ENCODE assay signal across 11 cellular contexts in genomic region chr1:212664409-212665199, GRCh38. TPM values are rescaled to one million over a fixed set of nuclear protein-coding genes. Genes with fewer than 3 reads are reported as not detected.
DNase-seq lines count a peak whose midpoint lies in the region; ATAC-seq and TF ChIP-seq lines count a peak whose summit lies in the region.
"Had no signal": no experiment of that assay in that cellular context is flagged by ENCODE, and none has a peak within 500 bp of the region (broad histone marks: within the 10 kb centered on the region; RNA-seq: fewer than 3 reads in every experiment).

No MANE protein-coding gene starts in this region.

- peaks cover 1% of the 10 kb centered on the region for H3K9me3 Mint-ChIP-seq in mesothelial cell of epicardium
- H3K9me3 Mint-ChIP-seq: activated CD4-positive, alpha-beta T cell treated with anti-CD3 and anti-CD28 coated beads, Interleukin-2, amount 10 ng/mL, durations not matched to agents 7 days and 5 days; CD4-positive, alpha-beta memory T cell had no signal

- ATAC-seq in DND-41 (ENCODE audit: insufficient read depth, low read depth): 0 out of 3 replicates have a peak, but pooled peaks have one; percentile 2
- ATAC-seq in PC-3: no peak
- no peak for ATAC-seq in HG03159 (IDR thresholded peaks at IDR 0.05; ENCODE audit: unreplicated experiment)
- no peak for ATAC-seq in gastrocnemius medialis

- intact Hi-C loops in PC-3 (cut with micrococcal nuclease): loop anchor here (1.0 to 5.0 kb wide), 5 partner anchors 54 to 331 kb away; partner anchors contain the start of gene FLVCR1
- intact Hi-C loops in gastrocnemius medialis (cut with DNase I; ENCODE audit: low total_unique reads): loop anchor here (1.0 to 10.0 kb wide), 2 partner anchors 118 to 330 kb away; no protein-coding TSS in a partner anchor

- no peaks in the 10 kb centered on the region for H3F3A ChIP-seq in PC-3 (ENCODE audit: low read length, unreplicated experiment)

- POLR2A ChIA-PET in PC-3 (lab: Charles Lee; ENCODE audit: unreplicated experiment): interaction anchor here (0.6 to 0.9 kb wide), 4 partner anchors 9 to 350 kb away, joined by 3 to 7 read pairs (median 4); partner anchors contain the start of gene ATF3

- H3K27me3 ChIP-seq in BLaER1 treated with 17β-estradiol and CSF1 and Interleukin-3, amounts not matched to agents 10 nM and 100 nM: no peaks in the 10 kb centered on the region
- H3K27me3 ChIP-seq in DND-41 (ENCODE audit: insufficient read depth, low read length, poor library complexity) (no peaks in the 10 kb centered on the region), PC-3 (ENCODE audit: low read length) (no peaks in the 10 kb centered on the region), gastrocnemius medialis (no peaks in the 10 kb centered on the region)

- H3K4me1 ChIP-seq in BLaER1 treated with 17β-estradiol and CSF1 and Interleukin-3, amounts not matched to agents 10 nM and 100 nM: peaks cover 36 to 52% (median 50%) of the 10 kb centered on the region in 10 experiments
- peaks cover 6% of the 10 kb centered on the region; the same call in 1 of the 2 replicates for H3K4me1 ChIP-seq in DND-41 (ENCODE audit: insufficient read depth, low read length)
- peaks cover 35% of the 10 kb centered on the region for H3K4me1 ChIP-seq in PC-3 (ENCODE audit: insufficient read depth, low read length)
- peaks cover 0 to 23% of the 10 kb centered on the region in 2 donors for H3K4me1 ChIP-seq in gastrocnemius medialis

- H3K4me1 Mint-ChIP-seq in mesothelial cell of epicardium: peaks cover 23% of the 10 kb centered on the region

- no peak for DNase-seq in DND-41
- no peak for DNase-seq in PC-3
- DNase-seq in mesothelial cell of epicardium (ENCODE audit: low spot score in 2 of 2, unreplicated experiment in 2 of 2): no peak
- no peak for DNase-seq in retina
- DNase-seq in stimulated activated CD4-positive, alpha-beta T cell treated with anti-CD3 and anti-CD28 coated beads, Interleukin-4, amount 100 ng/mL, for 1 hour: no peak
- DNase-seq in gastrocnemius medialis: no peak

- H3K9ac ChIP-seq in BLaER1 treated with 17β-estradiol and CSF1 and Interleukin-3, amounts not matched to agents 10 nM and 100 nM: peak overlapping the region; percentile 64 to 86 (median 76); a peak in 19 of 22 replicates
- H3K9ac ChIP-seq in DND-41 (ENCODE audit: low read depth, low read length): no peak overlapping the region
- H3K9ac ChIP-seq in PC-3 (ENCODE audit: low read length): no peak overlapping the region

- no peaks in the 10 kb centered on the region for H3K79me2 ChIP-seq in DND-41 (ENCODE audit: insufficient read depth, low read length)
- no peaks in the 10 kb centered on the region for H3K79me2 ChIP-seq in PC-3 (ENCODE audit: low read length)

- in situ Hi-C loops in gastrocnemius medialis (cut with MboI; ENCODE audit: low sequenced_read_pairs in 4 of 4): loop anchor here in 1 of 4 donors (10.0 to 25.0 kb wide), 2 partner anchors 130 to 323 kb away; partner anchors contain the start of genes NSL1 and TATDN3

- no peaks in the 10 kb centered on the region for H3K9me2 ChIP-seq in PC-3 (replicated peaks; ENCODE audit: low read length)

- TF ChIP-seq CTCF in DND-41 (IDR thresholded peaks at IDR 0.05; ENCODE audit: borderline replicate concordance, extremely low read depth, low read length, poor library complexity, severe bottlenecking) (no peak), PC-3 (conservative IDR thresholded peaks at IDR 0.05; ENCODE audit: low read depth, low read length) (no peak), mesothelial cell of epicardium (IDR thresholded peaks at IDR 0.05; ENCODE audit: unreplicated experiment) (no peak), gastrocnemius medialis (IDR thresholded peaks at IDR 0.05 in 4 of 5, conservative IDR thresholded peaks at IDR 0.05 in 1 of 5) (no peak)

- peak overlapping the region; percentile 2 for H3K4me3 Mint-ChIP-seq in mesothelial cell of epicardium

- no TSS peak for BruUV-seq in PC-3 (replicated peaks; lab: Mats Ljungman, UMichigan)

- no peaks in the 10 kb centered on the region for H3K36me3 ChIP-seq in BLaER1 treated with 17β-estradiol and CSF1 and Interleukin-3, amounts not matched to agents 10 nM and 100 nM
- no peaks in the 10 kb centered on the region for H3K36me3 ChIP-seq in DND-41 (ENCODE audit: insufficient read depth, low read length)
- H3K36me3 ChIP-seq in PC-3 (ENCODE audit: low read depth, low read length): no peaks in the 10 kb centered on the region
- no peaks in the 10 kb centered on the region for H3K36me3 ChIP-seq in gastrocnemius medialis
- H3K36me3 ChIP-seq: cardiac muscle cell had no signal

- H3K36me3 Mint-ChIP-seq in mesothelial cell of epicardium: no peaks in the 10 kb centered on the region
- H3K36me3 Mint-ChIP-seq: CD4-positive, alpha-beta memory T cell had no signal

- H3K27ac ChIP-seq in BLaER1 treated with 17β-estradiol and CSF1 and Interleukin-3, amounts not matched to agents 10 nM and 100 nM: peak overlapping the region in 9 of 11 experiments; percentile 43 to 84 (median 73); a peak in 14 of 22 replicates
- no peak overlapping the region for H3K27ac ChIP-seq in DND-41 (ENCODE audit: low read length)
- no peak overlapping the region for H3K27ac ChIP-seq in PC-3 (ENCODE audit: low read length)
- H3K27ac ChIP-seq in gastrocnemius medialis: peak overlapping the region in 1 of 4 donors; percentile 67
- H3K27ac ChIP-seq: cardiac muscle cell had no signal

- no peak for TF ChIP-seq POLR2A in gastrocnemius medialis (IDR thresholded peaks at IDR 0.05)

- H4K20me1 ChIP-seq in BLaER1 treated with 17β-estradiol and CSF1 and Interleukin-3, amounts not matched to agents 10 nM and 100 nM: no peaks in the 10 kb centered on the region
- H4K20me1 ChIP-seq in DND-41 (ENCODE audit: insufficient read depth, low read length): no peaks in the 10 kb centered on the region
- H4K20me1 ChIP-seq in PC-3 (ENCODE audit: low read length): no peaks in the 10 kb centered on the region

- H3K27me3 Mint-ChIP-seq in mesothelial cell of epicardium (ENCODE audit: low read depth): peaks cover 18% of the 10 kb centered on the region

- H2AFZ ChIP-seq in DND-41 (ENCODE audit: low read depth, low read length) (no peak overlapping the region), PC-3 (ENCODE audit: low read length) (peak overlapping the region; percentile 85; the same call in 1 of the 2 replicates)

- H3K27ac Mint-ChIP-seq in mesothelial cell of epicardium: no peak overlapping the region
- H3K27ac Mint-ChIP-seq: CD4-positive, alpha-beta memory T cell had no signal

- no peaks in the 10 kb centered on the region for H3K9me3 ChIP-seq in BLaER1 treated with 17β-estradiol and CSF1 and Interleukin-3, amounts not matched to agents 10 nM and 100 nM (replicated peaks in 1 of 11)
- H3K9me3 ChIP-seq in DND-41 (ENCODE audit: insufficient read depth, low read length, severe bottlenecking) (no peaks in the 10 kb centered on the region), PC-3 (ENCODE audit: low read length) (no peaks in the 10 kb centered on the region), gastrocnemius medialis (no peaks in the 10 kb centered on the region)

- peak overlapping the region; percentile 57 to 88 (median 78) for H3K4me2 ChIP-seq in BLaER1 treated with 17β-estradiol and CSF1 and Interleukin-3, amounts not matched to agents 10 nM and 100 nM
- peak overlapping the region; percentile 57; the same call in 1 of the 2 replicates for H3K4me2 ChIP-seq in DND-41 (ENCODE audit: insufficient read depth, low read length)
- peak overlapping the region; percentile 85 for H3K4me2 ChIP-seq in PC-3 (ENCODE audit: low read length)

- H3K4me3 ChIP-seq in BLaER1 treated with 17β-estradiol and CSF1 and Interleukin-3, amounts not matched to agents 10 nM and 100 nM: peak overlapping the region in 4 of 10 experiments; percentile 55 to 59 (median 58); a peak in 6 of 20 replicates
- H3K4me3 ChIP-seq in DND-41 (ENCODE audit: low read depth in 1 of 2, low read length in 2 of 2) (no peak overlapping the region), PC-3 (ENCODE audit: low read length) (peak overlapping the region; percentile 72; the same call in 1 of the 2 replicates), gastrocnemius medialis (no peak overlapping the region)

- CTCF ChIA-PET in PC-3 (lab: Charles Lee): interaction anchor here (0.5 to 1.3 kb wide), 15 partner anchors 12 to 204 kb away, joined by 3 to 20 read pairs (median 3); partner anchors contain the start of gene ATF3

RNA-seq across cellular contexts. Expression of gene BATF3, which starts 35.0 kb away (rescaled TPM):
- total RNA-seq in PC-3 (2014; rRNA removed) (4.3 and 5.5 TPM in 2 replicates), mesothelial cell of epicardium (0.84 to 1.0 TPM (median 1.0 TPM) in 3 replicates), gastrocnemius medialis (1 to 10 TPM in 1 of 4 donors, under 1 TPM in 1, not detected in 2; 0.38 to 5.1 TPM)

RNA-seq across cellular contexts. Expression of gene ATF3, which starts 56.0 kb away (rescaled TPM):
- 275 and 335 TPM in 2 replicates for total RNA-seq in PC-3 (2014; rRNA removed)
- total RNA-seq in mesothelial cell of epicardium: 134 to 147 TPM (median 146 TPM) in 3 replicates
- 1 to 10 TPM; 1.9 to 7.4 (median 7.2) TPM for total RNA-seq in gastrocnemius medialis

Comparison
In these comparisons a context has a peak if more than half of its experiments do, and no peak if none do; other contexts are left out.
1. H3K27ac ChIP-seq: peak in BLaER1 treated with 17β-estradiol and CSF1 and Interleukin-3, amounts not matched to agents 10 nM and 100 nM (9 of 11); none in DND-41 (single experiment) and PC-3 (single experiment).
2. H3K9ac ChIP-seq: peak in BLaER1 treated with 17β-estradiol and CSF1 and Interleukin-3, amounts not matched to agents 10 nM and 100 nM (11 of 11); none in DND-41 (single experiment) and PC-3 (single experiment).
3. RNA of gene ATF3, which starts 56.0 kb away (total RNA-seq): 275 to 335 TPM in PC-3 and 134 to 147 TPM in mesothelial cell of epicardium; 1.9 to 7.4 TPM in gastrocnemius medialis; every median in the first group is over 10 times any median in the second.
4. Peak in every context shown above with its lines, with median percentiles within 50 percentile points of each other: H3K4me2 ChIP-seq.